23 cellular contexts compared by ENCODE assay signal in the genomic region with DNA sequence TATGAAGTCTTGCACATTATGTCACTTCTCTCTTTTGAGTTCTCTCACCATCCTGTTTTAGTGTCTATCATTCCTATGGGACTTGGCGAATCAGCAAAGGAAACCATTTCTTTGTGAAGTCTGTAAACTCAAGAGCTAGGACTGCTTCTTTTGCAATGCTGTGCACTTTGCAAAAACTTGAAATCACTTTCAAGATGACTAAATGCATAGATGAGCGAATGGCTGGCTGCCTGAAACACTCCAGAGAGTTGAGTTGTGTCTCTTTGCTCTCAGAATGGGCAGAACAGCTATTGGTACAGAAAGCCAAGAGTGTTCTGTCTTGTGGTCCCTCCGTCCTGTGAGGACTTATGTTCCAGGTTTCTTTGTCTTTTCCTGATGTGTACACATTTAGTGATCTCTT. TPM values are rescaled to one million over a fixed set of nuclear protein-coding genes. Genes with fewer than 3 reads are reported as not detected.
DNase-seq lines count a peak whose midpoint lies in the region; ATAC-seq lines count a peak whose summit lies in the region.
"Had no signal": no experiment of that assay in that cellular context is flagged by ENCODE, and none has a peak within 500 bp of the region (broad histone marks: within the 10 kb centered on the region; RNA-seq: fewer than 3 reads in every experiment).

No MANE protein-coding gene starts in this region.

- peaks cover 0 to 3% of the 10 kb centered on the region in 2 donors for H3K36me3 Mint-ChIP-seq in activated T-cell treated with anti-CD3 and anti-CD28 coated beads, Interleukin-2, amount 50 U/mL, for 72 hours (ENCODE audit: insufficient read depth in 2 of 2)
- H3K36me3 Mint-ChIP-seq in activated T-cell treated with anti-CD3 and anti-CD28 coated beads, Interleukin-2, amount 50 U/mL, for 24 hours (ENCODE audit: low read depth): no peaks in the 10 kb centered on the region
- peaks cover 5% of the 10 kb centered on the region for H3K36me3 Mint-ChIP-seq in stimulated activated memory B cell treated with anti-CD40 and anti-IgM and Interleukin-4, amounts not matched to agents 10 μg/mL and 1 μg/mL and 100 μg/mL, for 72 hours
- H3K36me3 Mint-ChIP-seq: CD14-positive monocyte, mesothelial cell of epicardium had no signal

- ATAC-seq in activated T-cell treated with anti-CD3 and anti-CD28 coated beads, Interleukin-2, amount 50 U/mL, for 72 hours (replicated peaks in 1 of 2): peak; percentile 75 to 92
- ATAC-seq in GM21717 (IDR thresholded peaks at IDR 0.05; ENCODE audit: unreplicated experiment) (peak; percentile 59), HG03432 (IDR thresholded peaks at IDR 0.05; ENCODE audit: unreplicated experiment) (peak; percentile 70), HG03025 (IDR thresholded peaks at IDR 0.05; ENCODE audit: low FRiP score, unreplicated experiment) (no peak), GM19452 (IDR thresholded peaks at IDR 0.05; ENCODE audit: unreplicated experiment) (no peak)
- peak; percentile 58 for ATAC-seq in stimulated activated memory B cell treated with anti-CD40 and anti-IgM and Interleukin-4, amounts not matched to agents 10 μg/mL and 1 μg/mL and 100 μg/mL, for 72 hours
- ATAC-seq: left colon, upper lobe of right lung had no signal

- peak overlapping the region; percentile 13 for H3K27ac Mint-ChIP-seq in activated T-cell treated with anti-CD3 and anti-CD28 coated beads, Interleukin-2, amount 50 U/mL, for 72 hours
- H3K27ac Mint-ChIP-seq in activated T-cell treated with anti-CD3 and anti-CD28 coated beads, Interleukin-2, amount 50 U/mL, for 24 hours: no peak overlapping the region
- no peak overlapping the region for H3K27ac Mint-ChIP-seq in stimulated activated memory B cell treated with anti-CD40 and anti-IgM and Interleukin-4, amounts not matched to agents 10 μg/mL and 1 μg/mL and 100 μg/mL, for 72 hours
- H3K27ac Mint-ChIP-seq: activated CD4-positive, alpha-beta memory T cell treated with anti-CD3 and anti-CD28 coated beads, Interleukin-2, amount 10 ng/mL, durations not matched to agents 7 days and 5 days; CD14-positive monocyte; mesothelial cell of epicardium had no signal

- H3K4me1 Mint-ChIP-seq in activated T-cell treated with anti-CD3 and anti-CD28 coated beads, Interleukin-2, amount 50 U/mL, for 72 hours (ENCODE audit: low read depth): no peaks in the 10 kb centered on the region
- peaks cover 8% of the 10 kb centered on the region for H3K4me1 Mint-ChIP-seq in activated T-cell treated with anti-CD3 and anti-CD28 coated beads, Interleukin-2, amount 50 U/mL, for 24 hours (ENCODE audit: low read depth)
- H3K4me1 Mint-ChIP-seq in stimulated activated memory B cell treated with anti-CD40 and anti-IgM and Interleukin-4, amounts not matched to agents 10 μg/mL and 1 μg/mL and 100 μg/mL, for 72 hours: no peaks in the 10 kb centered on the region
- H3K4me1 Mint-ChIP-seq: mesothelial cell of epicardium, neural crest cell had no signal

- no peak overlapping the region for H3K4me3 Mint-ChIP-seq in activated T-cell treated with anti-CD3 and anti-CD28 coated beads, Interleukin-2, amount 50 U/mL, for 72 hours
- no peak overlapping the region for H3K4me3 Mint-ChIP-seq in activated T-cell treated with anti-CD3 and anti-CD28 coated beads, Interleukin-2, amount 50 U/mL, for 24 hours
- H3K4me3 Mint-ChIP-seq in stimulated activated memory B cell treated with anti-CD40 and anti-IgM and Interleukin-4, amounts not matched to agents 10 μg/mL and 1 μg/mL and 100 μg/mL, for 72 hours: no peak overlapping the region
- H3K4me3 Mint-ChIP-seq: activated CD4-positive, alpha-beta memory T cell treated with anti-CD3 and anti-CD28 coated beads, Interleukin-2, amount 10 ng/mL, durations not matched to agents 7 days and 5 days; CD14-positive monocyte; mesothelial cell of epicardium; neural crest cell had no signal

- peaks cover 2 to 3% of the 10 kb centered on the region in 2 donors for H3K9me3 Mint-ChIP-seq in activated T-cell treated with anti-CD3 and anti-CD28 coated beads, Interleukin-2, amount 50 U/mL, for 72 hours
- H3K9me3 Mint-ChIP-seq in activated T-cell treated with anti-CD3 and anti-CD28 coated beads, Interleukin-2, amount 50 U/mL, for 24 hours: no peaks in the 10 kb centered on the region
- H3K9me3 Mint-ChIP-seq in stimulated activated memory B cell treated with anti-CD40 and anti-IgM and Interleukin-4, amounts not matched to agents 10 μg/mL and 1 μg/mL and 100 μg/mL, for 72 hours: no peaks in the 10 kb centered on the region
- H3K9me3 Mint-ChIP-seq: activated CD4-positive, alpha-beta memory T cell treated with anti-CD3 and anti-CD28 coated beads, Interleukin-2, amount 10 ng/mL, durations not matched to agents 7 days and 5 days; neural crest cell had no signal

- peaks cover 7% of the 10 kb centered on the region for H3K27me3 Mint-ChIP-seq in activated T-cell treated with anti-CD3 and anti-CD28 coated beads, Interleukin-2, amount 50 U/mL, for 72 hours (ENCODE audit: low read depth)
- peaks cover 5% of the 10 kb centered on the region for H3K27me3 Mint-ChIP-seq in activated T-cell treated with anti-CD3 and anti-CD28 coated beads, Interleukin-2, amount 50 U/mL, for 24 hours
- peaks cover 16% of the 10 kb centered on the region for H3K27me3 Mint-ChIP-seq in stimulated activated memory B cell treated with anti-CD40 and anti-IgM and Interleukin-4, amounts not matched to agents 10 μg/mL and 1 μg/mL and 100 μg/mL, for 72 hours

- DNase-seq in activated T-cell treated with anti-CD3 and anti-CD28 coated beads, Interleukin-2, amount 50 U/mL, for 72 hours: peak in 1 of 2 donors; percentile 15
- no peak for DNase-seq in activated T-cell treated with anti-CD3 and anti-CD28 coated beads, Interleukin-2, amount 50 U/mL, for 24 hours
- DNase-seq in NCI-H1092 treated with DMSO at 0.1 percent for 48 hours (lab: John Stamatoyannopoulos, UW): no peak
- DNase-seq: activated CD4-positive, alpha-beta memory T cell treated with anti-CD3 and anti-CD28 coated beads, Interleukin-2, amount 10 ng/mL, durations not matched to agents 7 days and 5 days; amygdala; central memory CD4-positive, alpha-beta T cell; DMS153; left colon; NCI-H748 treated with DMSO at 0.1 percent for 48 hours; OCI-M1; SHP77; stimulated activated CD4-positive, alpha-beta T cell treated with anti-CD3 and anti-CD28 coated beads, Interleukin-12 subunit alpha, Interleukin-12 subunit beta, amount 100 ng/mL, for 4 hours; stimulated activated naive CD4-positive, alpha-beta T cell; upper lobe of right lung had no signal

RNA-seq across cellular contexts. Expression of gene ELMO1, which starts 18.4 kb away (rescaled TPM):
- 100 to 1,000 TPM in 1 of 2 donors, 10 to 100 TPM in 1; 97.2 to 113 TPM for total RNA-seq in activated T-cell treated with anti-CD3 and anti-CD28 coated beads, Interleukin-2, amount 50 U/mL, for 72 hours
- total RNA-seq: A673 had no signal

Comparison
In these comparisons a context has a peak if more than half of its experiments do, and no peak if none do; other contexts are left out.
1. ATAC-seq: peak in activated T-cell treated with anti-CD3 and anti-CD28 coated beads, Interleukin-2, amount 50 U/mL, for 72 hours (2 of 2), GM21717 (single experiment), HG03432 (single experiment) and stimulated activated memory B cell treated with anti-CD40 and anti-IgM and Interleukin-4, amounts not matched to agents 10 μg/mL and 1 μg/mL and 100 μg/mL, for 72 hours (single experiment); none in HG03025 (single experiment) and GM19452 (single experiment).